9 cellular contexts compared by ENCODE assay signal in the genomic region with DNA sequence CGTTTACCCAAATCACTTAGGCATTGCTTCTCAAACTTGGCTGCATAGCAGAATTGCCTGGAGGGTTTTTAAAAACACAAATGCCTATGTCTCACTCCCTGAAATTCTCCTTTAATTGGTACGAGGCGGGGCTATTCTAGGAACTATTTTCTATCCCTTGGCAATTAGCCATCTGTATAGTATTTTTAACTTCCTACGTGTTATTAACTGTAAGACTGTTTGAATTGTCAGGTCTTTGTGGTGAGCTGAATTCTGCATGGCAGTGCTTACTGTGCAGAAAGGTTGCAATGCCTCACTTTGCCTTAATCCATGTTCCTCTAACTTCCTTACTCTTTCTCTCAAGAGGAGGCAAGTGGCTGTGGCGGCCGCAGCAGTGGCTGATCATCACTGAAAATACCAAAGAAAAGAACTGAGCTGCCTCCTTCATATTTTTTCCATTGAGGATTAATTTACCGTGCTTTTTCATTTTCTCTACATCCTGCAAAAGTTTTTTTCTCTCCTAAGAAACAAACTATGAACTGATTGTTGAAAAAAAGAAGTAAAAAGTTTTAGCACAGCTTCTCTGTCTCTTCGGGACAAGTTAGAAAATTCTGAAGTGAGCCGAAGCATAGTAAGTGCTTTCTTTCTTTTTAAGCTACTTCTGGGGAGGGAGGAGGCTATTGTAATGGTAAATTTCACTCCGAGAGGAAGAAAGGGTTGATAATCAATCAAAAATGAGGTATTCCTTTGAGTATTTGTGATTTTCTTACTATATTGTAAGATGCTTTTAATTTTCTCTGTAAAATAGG. TPM values are rescaled to one million over a fixed set of nuclear protein-coding genes. Genes with fewer than 3 reads are reported as not detected.
DNase-seq lines count a peak whose midpoint lies in the region; ATAC-seq, FAIRE-seq and TF ChIP-seq lines count a peak whose summit lies in the region.
"Had no signal": no experiment of that assay in that cellular context is flagged by ENCODE, and none has a peak within 500 bp of the region (broad histone marks: within the 10 kb centered on the region; RNA-seq: fewer than 3 reads in every experiment).

A gene (plus strand): TSS at position 329 of the 788 bp plus-strand sequence. CDS start 824 bp downstream, outside the sequence.

- no peak for TF ChIP-seq CTCF in hepatocyte (IDR thresholded peaks at IDR 0.05; ENCODE audit: poor library complexity)
- TF ChIP-seq CTCF in retinal pigment epithelial cell (conservative IDR thresholded peaks at IDR 0.05; ENCODE audit: low read depth, low read length): no peak

- H3K9me3 ChIP-seq in hepatocyte (ENCODE audit: low read depth): no peaks in the 10 kb centered on the region

- H3K27me3 ChIP-seq in hepatocyte: no peaks in the 10 kb centered on the region

- H3K4me2 ChIP-seq in hepatocyte: peak within 1 kb of the TSS; percentile 74

- no peaks in the 10 kb centered on the region for H3K79me2 ChIP-seq in hepatocyte

- DNase-seq in GM18507 (ENCODE audit: extremely low spot score, insufficient read length, low read depth) (no peak), hepatocyte (ENCODE audit: low spot score) (no peak), retinal pigment epithelial cell (ENCODE audit: low read depth) (peak; percentile 84), Kasumi-1 (lab: John Stamatoyannopoulos, UW) (no peak), NCI-H2107 treated with DMSO at 0.1 percent for 48 hours (lab: John Stamatoyannopoulos, UW; ENCODE audit: unreplicated experiment) (no peak)
- no peak for DNase-seq in stimulated activated CD4-positive, alpha-beta T cell treated with anti-CD3 and anti-CD28 coated beads, Interleukin-2, amount 100 ng/mL, for 24 hours
- DNase-seq: activated naive CD8-positive, alpha-beta T cell treated with anti-CD3 and anti-CD28 coated beads, Interleukin-2, amount 10 ng/mL, durations not matched to agents 7 days and 5 days had no signal

- H3K27ac ChIP-seq in angular gyrus (ENCODE audit: low read depth, low read length) (peak within 1 kb of the TSS; percentile 10), hepatocyte (peak within 1 kb of the TSS; percentile 51)

- peak; percentile 62 for FAIRE-seq in GM18507 (lab: Jason Lieb, UNC)

- no peaks in the 10 kb centered on the region for H4K20me1 ChIP-seq in hepatocyte (ENCODE audit: insufficient read depth, poor library complexity, severe bottlenecking)

- H3K36me3 ChIP-seq in hepatocyte (replicated peaks; ENCODE audit: insufficient read depth, low read depth): no peaks in the 10 kb centered on the region

- H3K4me1 ChIP-seq in hepatocyte (ENCODE audit: insufficient read depth): peaks cover 7% of the 10 kb centered on the region

- no peak for ATAC-seq in HG02623 (IDR thresholded peaks at IDR 0.05; ENCODE audit: unreplicated experiment)

- WGBS in hepatocyte (ENCODE audit: low lambda C conversion rate, missing lambda C conversion rate): 30% methylated on average over 10 of the region's 10 CpGs

- H3K4me3 ChIP-seq in hepatocyte (peak within 1 kb of the TSS; percentile 38), retinal pigment epithelial cell (ENCODE audit: low read length) (peak within 1 kb of the TSS; percentile 80)

- peak within 1 kb of the TSS; percentile 79 for H2AFZ ChIP-seq in hepatocyte

- H3K9me2 ChIP-seq in hepatocyte (replicated peaks; ENCODE audit: insufficient read depth): no peaks in the 10 kb centered on the region

RNA-seq across cellular contexts. Expression of the gene that starts here (rescaled TPM):
- 58.8 and 63.1 TPM in 2 replicates for total RNA-seq in hepatocyte
- 35.0 and 42.6 TPM in 2 replicates for polyA plus RNA-seq in hepatocyte
- total RNA-seq: activated naive CD8-positive, alpha-beta T cell treated with anti-CD3 and anti-CD28 coated beads, Interleukin-2, amount 10 ng/mL, durations not matched to agents 7 days and 5 days had no signal
